1 cellular context compared by ENCODE assay signal in genomic region chr17:7686221-7687071, GRCh38.
TF ChIP-seq lines count a peak whose summit lies in the region.

No MANE protein-coding gene starts in this region.

TF ChIP-seq in IMR-90, 13 proteins besides CTCF, POLR2A, EP300 and RAD21:
- TF ChIP-seq NFE2L2 (IDR thresholded peaks at IDR 0.05; ENCODE audit: low read depth, low read length) (no peak), RCOR1 (IDR thresholded peaks at IDR 0.05; ENCODE audit: insufficient replicate concordance, low read length) (no peak), MAZ (IDR thresholded peaks at IDR 0.05; ENCODE audit: borderline replicate concordance, low read depth, low read length) (no peak), SMC3 (IDR thresholded peaks at IDR 0.05; ENCODE audit: low read depth, low read length) (no peak), CEBPB (IDR thresholded peaks at IDR 0.05; ENCODE audit: low read depth, low read length) (peak; percentile 76; the same call in 1 of the 2 replicates), MAFK (IDR thresholded peaks at IDR 0.05; ENCODE audit: low read depth, low read length) (no peak), CHD1 (IDR thresholded peaks at IDR 0.05; ENCODE audit: low read depth, low read length) (peak; percentile 98; the same call in 1 of the 2 replicates), BHLHE40 (IDR thresholded peaks at IDR 0.05; ENCODE audit: low read depth, low read length) (peak; percentile 98), RFX5 (IDR thresholded peaks at IDR 0.05; ENCODE audit: low read depth, low read length) (no peak), MXI1 (IDR thresholded peaks at IDR 0.05; ENCODE audit: borderline replicate concordance, low read depth, low read length) (no peak)
